ENCODE assay signal across 25 cellular contexts in the genomic region with DNA sequence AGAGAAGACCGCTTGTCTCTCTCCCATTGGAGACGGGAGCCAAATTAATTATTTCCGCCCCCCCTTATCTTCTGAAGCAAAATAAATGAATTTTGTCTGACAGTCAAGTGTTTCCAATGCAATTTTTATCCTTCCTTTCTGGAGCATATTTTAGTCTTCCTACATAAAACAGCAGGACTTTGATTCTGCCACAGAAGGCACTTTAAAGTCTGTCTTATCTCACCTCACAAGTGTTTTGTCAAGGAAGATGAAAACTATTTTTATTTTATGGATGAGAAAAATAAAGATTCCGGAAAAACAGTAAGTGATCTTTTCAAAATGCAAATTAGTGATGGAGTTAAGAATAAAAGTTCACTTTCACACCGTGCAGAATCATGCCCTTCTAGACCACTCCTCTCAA.
"Had no signal": no experiment of that assay in that cellular context is flagged by ENCODE, and none has a peak within 500 bp of the region (broad histone marks: within the 10 kb centered on the region; RNA-seq: fewer than 3 reads in every experiment).

No MANE protein-coding gene starts in this region.

- ATAC-seq: activated CD4-positive, CD25-positive, alpha-beta regulatory T cell treated with anti-CD3 and anti-CD28 coated beads, Interleukin-2, amount 50 U/mL, for 24 hours; PC-3; SK-N-SH treated with all-trans-retinoic acid at 6 μM for 48 hours had no signal

- H3K9me3 Mint-ChIP-seq: central memory CD8-positive, alpha-beta T cell had no signal

- H3K4me1 Mint-ChIP-seq: activated CD4-positive, alpha-beta T cell treated with anti-CD3 and anti-CD28 coated beads, Interleukin-2, amount 10 ng/mL, durations not matched to agents 24 days and 14 days had no signal

- DNase-seq: activated CD4-positive, alpha-beta T cell treated with anti-CD3 and anti-CD28 coated beads, Interleukin-2, amount 10 ng/mL, durations not matched to agents 24 days and 14 days; activated CD4-positive, alpha-beta T cell treated with anti-CD3 and anti-CD28 coated beads, Interleukin-2, amount 50 U/mL, for 48 hours; activated gamma-delta T cell treated with Interleukin-2 at 50 U/mL for 16 hours; activated naive CD4-positive, alpha-beta T cell treated with anti-CD3 and anti-CD28 coated beads, Interleukin-2, amount 50 U/mL, for 16 hours; activated T-cell treated with anti-CD3 and anti-CD28 coated beads for 4 hours; activated T-cell treated with anti-CD3 and anti-CD28 coated beads, Interleukin-2, amount 50 U/mL, for 48 hours; amygdala; Kasumi-1; KBM-7; NCI-H1105 treated with DMSO at 0.1 percent for 48 hours; NCI-H146; NCI-H187 treated with DMSO at 0.1 percent for 48 hours; NCI-H2081 treated with DMSO at 0.1 percent for 48 hours; NCI-H446; NCI-H524; PC-3; SHP77; SW 1271 had no signal

- H3K36me3 ChIP-seq: SJSA1 had no signal

- H3K4me3 Mint-ChIP-seq: activated CD4-positive, alpha-beta T cell treated with anti-CD3 and anti-CD28 coated beads, Interleukin-2, amount 10 ng/mL, durations not matched to agents 24 days and 14 days; brain; central memory CD8-positive, alpha-beta T cell; T-helper 1 cell treated with Interleukin-12 subunit alpha and Interleukin-12 subunit beta and Interleukin-4 antibody, amounts not matched to agents 30 μg/mL and 1 μg/mL, for 36 hours had no signal

- H3K4me3 ChIP-seq: SJSA1 had no signal

- H3K27ac ChIP-seq: SJSA1 had no signal

- H3K27ac Mint-ChIP-seq: activated CD4-positive, alpha-beta T cell treated with anti-CD3 and anti-CD28 coated beads, Interleukin-2, amount 10 ng/mL, durations not matched to agents 24 days and 14 days; activated T-helper 2 cell treated with anti-CD3 and anti-CD28 coated beads, Interferon-gamma antibody, Interleukin-2, Interleukin-4, amounts not matched to agents 10 μg/mL and 5 μg/mL and 100 μg/mL, durations not matched to agents 14 hours and 24 hours and 36 hours; brain; T-helper 1 cell treated with Interleukin-12 subunit alpha and Interleukin-12 subunit beta and Interleukin-4 antibody, amounts not matched to agents 30 μg/mL and 1 μg/mL, for 36 hours had no signal

- H3K27me3 Mint-ChIP-seq: activated CD4-positive, alpha-beta T cell treated with anti-CD3 and anti-CD28 coated beads, Interleukin-2, amount 10 ng/mL, durations not matched to agents 24 days and 14 days; central memory CD8-positive, alpha-beta T cell had no signal

- H3K9me3 ChIP-seq: SJSA1 had no signal

- H3K4me1 ChIP-seq: SJSA1 had no signal
